In genomic region chr9:100927778-100928177, GRCh38 we compare ENCODE assay signal across 26 cellular contexts.
"Had no signal": no experiment of that assay in that cellular context is flagged by ENCODE, and none has a peak within 500 bp of the region (broad histone marks: within the 10 kb centered on the region; RNA-seq: fewer than 3 reads in every experiment).

No MANE protein-coding gene starts in this region.

- H3K9me3 ChIP-seq: stomach, suprapubic skin, testis, thoracic aorta, thyroid gland, tibial artery, tibial nerve, transverse colon, upper lobe of left lung, upper lobe of right lung, uterus, vagina had no signal

- H3K4me1 ChIP-seq: stomach, suprapubic skin, testis, thyroid gland, tibial artery, tibial nerve, transverse colon, upper lobe of left lung, upper lobe of right lung, uterus, vagina had no signal

- H3K27ac ChIP-seq: stomach, suprapubic skin, testis, thoracic aorta, thyroid gland, tibial artery, tibial nerve, transverse colon, upper lobe of left lung, upper lobe of right lung, uterus, vagina had no signal

- ATAC-seq: stimulated activated effector memory CD8-positive, alpha-beta T cell treated with anti-CD3 and anti-CD28 coated beads, Interleukin-12 subunit alpha, Interleukin-12 subunit beta, amount 100 ng/mL, for 72 hours; stimulated activated memory B cell treated with anti-CD40 and anti-IgM and Interleukin-4, amounts not matched to agents 10 μg/mL and 1 μg/mL and 100 μg/mL, for 72 hours; stimulated activated naive B cell treated with anti-CD40 and anti-IgM and Interleukin-4, amounts not matched to agents 10 μg/mL and 1 μg/mL and 100 μg/mL, for 72 hours; stimulated activated naive CD8-positive, alpha-beta T cell treated with anti-CD3 and anti-CD28 coated beads, Interleukin-15, amount 100 ng/mL, for 72 hours; stimulated activated naive CD8-positive, alpha-beta T cell treated with anti-CD3 and anti-CD28 coated beads, Interleukin-15, Interleukin-2, amounts not matched to agents 100 U/mL and 50 U/mL, for 24 hours; upper lobe of right lung had no signal

- DNase-seq: stimulated activated CD4-positive, alpha-beta T cell treated with anti-CD3 and anti-CD28 coated beads, Interleukin-2, amount 100 ng/mL, for 48 hours; stimulated activated CD4-positive, alpha-beta T cell treated with anti-CD3 and anti-CD28 coated beads, Interleukin-4, amount 100 ng/mL, for 1 hour; stimulated activated CD4-positive, alpha-beta T cell treated with anti-CD3 and anti-CD28 coated beads, Interleukin-4, amount 100 ng/mL, for 24 hours; stimulated activated CD4-positive, alpha-beta T cell treated with anti-CD3 and anti-CD28 coated beads, Interleukin-4, amount 100 ng/mL, for 4 hours; stimulated activated CD8-positive, alpha-beta memory T cell treated with anti-CD3 and anti-CD28 coated beads, Interleukin-4, amount 100 ng/mL, for 48 hours; stimulated activated naive B cell treated with anti-CD40 and anti-IgM and Interleukin-4, amounts not matched to agents 10 μg/mL and 1 μg/mL and 100 μg/mL, for 72 hours; stimulated activated naive CD4-positive, alpha-beta T cell; stimulated activated naive CD4-positive, alpha-beta T cell treated with Interleukin-2 at 50 U/mL for 16 hours; stimulated activated naive CD8-positive, alpha-beta T cell treated with anti-CD3 and anti-CD28 coated beads, Interleukin-15, amount 100 ng/mL, for 72 hours; stimulated activated naive CD8-positive, alpha-beta T cell treated with anti-CD3 and anti-CD28 coated beads, Interleukin-15, Interleukin-2, amounts not matched to agents 100 U/mL and 50 U/mL, for 24 hours; stomach; substantia nigra; testis; thyroid gland; tibial artery; transverse colon; trophoblast cell; upper lobe of left lung; upper lobe of right lung; uterus had no signal

- H3K27me3 ChIP-seq: stomach, suprapubic skin, testis, thyroid gland, tibial artery, tibial nerve, transverse colon, upper lobe of left lung, upper lobe of right lung, uterus, vagina had no signal

- H3K4me3 ChIP-seq: stomach, suprapubic skin, testis, thoracic aorta, thyroid gland, tibial artery, tibial nerve, transverse colon, upper lobe of left lung, upper lobe of right lung, uterus, vagina had no signal

- H3K36me3 ChIP-seq: stomach, suprapubic skin, thoracic aorta, thyroid gland, tibial artery, tibial nerve, transverse colon, upper lobe of left lung, upper lobe of right lung, uterus, vagina had no signal
